ENCODE assay signal across 22 cellular contexts in genomic region chr12:93323625-93324165, GRCh38. TPM values are rescaled to one million over a fixed set of nuclear protein-coding genes. Genes with fewer than 3 reads are reported as not detected.
DNase-seq lines count a peak whose midpoint lies in the region; ATAC-seq, FAIRE-seq and TF ChIP-seq lines count a peak whose summit lies in the region.
"Had no signal": no experiment of that assay in that cellular context is flagged by ENCODE, and none has a peak within 500 bp of the region (broad histone marks: within the 10 kb centered on the region; RNA-seq: fewer than 3 reads in every experiment).

No MANE protein-coding gene starts in this region.

- intact Hi-C loops in activated CD8-positive, alpha-beta T cell treated with anti-CD3 and anti-CD28 coated beads for 36 hours (cut with micrococcal nuclease) = no loop called here
- intact Hi-C loops in K562 (cut with micrococcal nuclease) = no loop called here
- intact Hi-C loops in esophagus squamous epithelium (cut with DNase I) = no loop called here

- WGBS in K562 (ENCODE audit: insufficient coverage, low coverage, missing lambda C conversion rate) = 5% methylated on average over 3 of the region's 3 CpGs
- 60 to 70% methylated on average over 3 of the region's 3 CpGs for WGBS in esophagus squamous epithelium, 2 donors

- no TSS peak for BruUV-seq in K562 (replicated peaks; lab: Mats Ljungman, UMichigan)

- TF ChIP-seq RAD21 in K562 (CRISPR knock-in tag; conservative IDR thresholded peaks at IDR 0.05 in 1 of 2, IDR thresholded peaks at IDR 0.05 in 1 of 2) = no peak

- no peaks in the 10 kb centered on the region for H3K27me3 ChIP-seq in K562 (ENCODE audit: control insufficient read depth in 2 of 2, insufficient read depth in 2 of 2, low read length in 2 of 2)
- no peaks in the 10 kb centered on the region for H3K27me3 ChIP-seq in esophagus squamous epithelium
- H3K27me3 ChIP-seq: hepatocyte, SJSA1 had no signal

- no peak for FAIRE-seq in K562 (lab: Jason Lieb, UNC)
- FAIRE-seq: colon, GM12892, HepG2 had no signal

- TF ChIP-seq CTCF in activated CD8-positive, alpha-beta T cell treated with anti-CD3 and anti-CD28 coated beads for 36 hours (IDR thresholded peaks at IDR 0.05) = no peak
- TF ChIP-seq CTCF in K562 (IDR thresholded peaks at IDR 0.05 in 2 of 3, conservative IDR thresholded peaks at IDR 0.05 in 1 of 3; ENCODE audit: insufficient read depth in 2 of 3, low read depth in 1 of 3, low read length in 3 of 3) = no peak
- no peak for TF ChIP-seq CTCF in neural crest cell (conservative IDR thresholded peaks at IDR 0.05)
- TF ChIP-seq CTCF in glutamatergic neuron (IDR thresholded peaks at IDR 0.05; ENCODE audit: partially characterized antibody, unreplicated experiment) = no peak
- no peak for TF ChIP-seq CTCF in esophagus squamous epithelium (IDR thresholded peaks at IDR 0.05)

- in situ Hi-C loops in K562 (cut with MboI) = no loop called here

- no peaks in the 10 kb centered on the region for H3K27me3 Mint-ChIP-seq in activated CD8-positive, alpha-beta T cell treated with anti-CD3 and anti-CD28 coated beads for 36 hours
- no peaks in the 10 kb centered on the region for H3K27me3 Mint-ChIP-seq in activated CD8-positive, alpha-beta T cell treated with anti-CD3 and anti-CD28 coated beads, Interleukin-2, amount 10 ng/mL, durations not matched to agents 7 days and 5 days (ENCODE audit: low read depth)
- H3K27me3 Mint-ChIP-seq in neural crest cell (ENCODE audit: low read depth) (no peaks in the 10 kb centered on the region), glutamatergic neuron (ENCODE audit: unreplicated experiment) (no peaks in the 10 kb centered on the region)
- H3K27me3 Mint-ChIP-seq: CD4-positive, CD25-positive, alpha-beta regulatory T cell had no signal

- no peaks in the 10 kb centered on the region for H3K9me3 ChIP-seq in K562 (replicated peaks; ENCODE audit: control insufficient read depth, insufficient read depth, low read depth, low read length)
- H3K9me3 ChIP-seq in esophagus squamous epithelium = no peaks in the 10 kb centered on the region
- H3K9me3 ChIP-seq: SJSA1 had no signal

- no peak overlapping the region for H3K27ac ChIP-seq in K562 (ENCODE audit: extremely low read depth, low read depth, low read length)
- H3K27ac ChIP-seq in esophagus squamous epithelium = no peak overlapping the region
- H3K27ac ChIP-seq: 22Rv1, hepatocyte, SJSA1 had no signal

- H4K20me1 ChIP-seq in K562 (replicated peaks; ENCODE audit: control insufficient read depth, insufficient read depth, low read length) = no peaks in the 10 kb centered on the region

- DNase-seq in activated CD8-positive, alpha-beta T cell treated with anti-CD3 and anti-CD28 coated beads for 36 hours = no peak
- DNase-seq in activated CD8-positive, alpha-beta T cell treated with anti-CD3 and anti-CD28 coated beads, Interleukin-2, amount 10 ng/mL, durations not matched to agents 7 days and 5 days = no peak
- DNase-seq in HS-5 (ENCODE audit: low read depth) (peak; percentile 15), K562 (ENCODE audit: extremely low read depth in 1 of 4, low spot score in 3 of 4) (no peak), neural crest cell (ENCODE audit: low read depth, low spot score) (no peak), glutamatergic neuron (no peak), esophagus squamous epithelium (lab: John Stamatoyannopoulos, UW) (no peak)
- DNase-seq: activated CD4-positive, alpha-beta T cell treated with anti-CD3 and anti-CD28 coated beads, Interleukin-2, amount 50 U/mL, for 1 hour; activated T-cell treated with anti-CD3 and anti-CD28 coated beads, Interleukin-2, amount 50 U/mL, for 72 hours; CD4-positive, CD25-positive, alpha-beta regulatory T cell; left colon; NCI-H1105 treated with DMSO at 0.1 percent for 48 hours; NCI-H345; stimulated activated CD4-positive, alpha-beta T cell treated with anti-CD3 and anti-CD28 coated beads, Interleukin-15, amount 100 ng/mL, for 24 hours; substantia nigra had no signal

- H3K4me3 Mint-ChIP-seq in activated CD8-positive, alpha-beta T cell treated with anti-CD3 and anti-CD28 coated beads for 36 hours = no peak overlapping the region
- no peak overlapping the region for H3K4me3 Mint-ChIP-seq in activated CD8-positive, alpha-beta T cell treated with anti-CD3 and anti-CD28 coated beads, Interleukin-2, amount 10 ng/mL, durations not matched to agents 7 days and 5 days
- H3K4me3 Mint-ChIP-seq in neural crest cell (no peak overlapping the region), glutamatergic neuron (ENCODE audit: unreplicated experiment) (no peak overlapping the region)
- H3K4me3 Mint-ChIP-seq: activated T-cell treated with anti-CD3 and anti-CD28 coated beads, Interleukin-2, amount 50 U/mL, for 72 hours; CD4-positive, CD25-positive, alpha-beta regulatory T cell had no signal

- H3K27ac Mint-ChIP-seq in activated CD8-positive, alpha-beta T cell treated with anti-CD3 and anti-CD28 coated beads for 36 hours = no peak overlapping the region
- H3K27ac Mint-ChIP-seq in activated CD8-positive, alpha-beta T cell treated with anti-CD3 and anti-CD28 coated beads, Interleukin-2, amount 10 ng/mL, durations not matched to agents 7 days and 5 days = no peak overlapping the region
- H3K27ac Mint-ChIP-seq in neural crest cell (ENCODE audit: unreplicated experiment) = peak overlapping the region; percentile 0
- no peak overlapping the region for H3K27ac Mint-ChIP-seq in glutamatergic neuron (ENCODE audit: unreplicated experiment)
- H3K27ac Mint-ChIP-seq: activated T-cell treated with anti-CD3 and anti-CD28 coated beads, Interleukin-2, amount 50 U/mL, for 72 hours; CD4-positive, CD25-positive, alpha-beta regulatory T cell had no signal

- peak; percentile 64 for ATAC-seq in activated CD8-positive, alpha-beta T cell treated with anti-CD3 and anti-CD28 coated beads for 36 hours
- ATAC-seq in activated CD8-positive, alpha-beta T cell treated with anti-CD3 and anti-CD28 coated beads, Interleukin-2, amount 10 ng/mL, durations not matched to agents 7 days and 5 days = no peak
- ATAC-seq in K562 (peak; percentile 14; the same call in 2 of the 3 replicates), HG02840 (IDR thresholded peaks at IDR 0.05; ENCODE audit: low FRiP score, unreplicated experiment) (no peak)
- ATAC-seq: activated T-cell treated with anti-CD3 and anti-CD28 coated beads, Interleukin-2, amount 50 U/mL, for 72 hours; HepG2 had no signal

- POLR2A ChIA-PET in activated CD8-positive, alpha-beta T cell treated with anti-CD3 and anti-CD28 coated beads for 36 hours (lab: Charles Lee) = no interaction called here
- POLR2A ChIA-PET in activated CD8-positive, alpha-beta T cell treated with anti-CD3 and anti-CD28 coated beads, Interleukin-2, amount 10 ng/mL, durations not matched to agents 7 days and 5 days (lab: Charles Lee) = no interaction called here
- POLR2A ChIA-PET in K562 (lab: Yijun Ruan, JAX) = interaction anchor here (0.6 to 0.7 kb wide), 2 partner anchors 68 to 96 kb away, joined by 3 to 5 read pairs; no protein-coding TSS in a partner anchor

- peak overlapping the region; percentile 20; the same call in 1 of the 2 replicates for H2AFZ ChIP-seq in K562 (ENCODE audit: low read depth, low read length)
- H2AFZ ChIP-seq: hepatocyte had no signal

- H3K36me3 ChIP-seq in K562 (ENCODE audit: control insufficient read depth, insufficient read depth, low read length) (no peaks in the 10 kb centered on the region), esophagus squamous epithelium (no peaks in the 10 kb centered on the region)
- H3K36me3 ChIP-seq: SJSA1 had no signal

- no peaks in the 10 kb centered on the region for H3K79me2 ChIP-seq in K562 (ENCODE audit: control insufficient read depth, insufficient read depth, low read length)
- H3K79me2 ChIP-seq: hepatocyte had no signal

- CTCF ChIA-PET in activated CD8-positive, alpha-beta T cell treated with anti-CD3 and anti-CD28 coated beads for 36 hours (lab: Charles Lee) = no interaction called here
- CTCF ChIA-PET in activated CD8-positive, alpha-beta T cell treated with anti-CD3 and anti-CD28 coated beads, Interleukin-2, amount 10 ng/mL, durations not matched to agents 7 days and 5 days (lab: Charles Lee) = no interaction called here
- CTCF ChIA-PET in K562 (lab: Yijun Ruan, JAX; ENCODE audit: low intra/inter-chr PET ratio) = no interaction called here

- H3K36me3 Mint-ChIP-seq in activated CD8-positive, alpha-beta T cell treated with anti-CD3 and anti-CD28 coated beads for 36 hours (ENCODE audit: low read depth) = no peaks in the 10 kb centered on the region
- no peaks in the 10 kb centered on the region for H3K36me3 Mint-ChIP-seq in activated CD8-positive, alpha-beta T cell treated with anti-CD3 and anti-CD28 coated beads, Interleukin-2, amount 10 ng/mL, durations not matched to agents 7 days and 5 days (ENCODE audit: low read depth)
- H3K36me3 Mint-ChIP-seq in neural crest cell (ENCODE audit: low read depth) (no peaks in the 10 kb centered on the region), glutamatergic neuron (ENCODE audit: unreplicated experiment) (no peaks in the 10 kb centered on the region)
- H3K36me3 Mint-ChIP-seq: CD4-positive, CD25-positive, alpha-beta regulatory T cell had no signal

- H3K9me1 ChIP-seq in K562 (ENCODE audit: control insufficient read depth, insufficient read depth, low read length) = no peaks in the 10 kb centered on the region

- H3K9ac ChIP-seq in K562 (ENCODE audit: insufficient read depth in 1 of 2, low read depth in 2 of 2, low read length in 2 of 2) = no peak overlapping the region

- TF ChIP-seq POLR2A in K562 (conservative IDR thresholded peaks at IDR 0.05) (no peak), esophagus squamous epithelium (IDR thresholded peaks at IDR 0.05) (no peak)

- H3K4me1 Mint-ChIP-seq in activated CD8-positive, alpha-beta T cell treated with anti-CD3 and anti-CD28 coated beads for 36 hours (ENCODE audit: low read depth) = no peaks in the 10 kb centered on the region
- H3K4me1 Mint-ChIP-seq in activated CD8-positive, alpha-beta T cell treated with anti-CD3 and anti-CD28 coated beads, Interleukin-2, amount 10 ng/mL, durations not matched to agents 7 days and 5 days (ENCODE audit: low read depth) = peaks cover 9% of the 10 kb centered on the region
- H3K4me1 Mint-ChIP-seq in neural crest cell = peaks cover 22% of the 10 kb centered on the region
- H3K4me1 Mint-ChIP-seq in glutamatergic neuron (ENCODE audit: low read depth, unreplicated experiment) = no peaks in the 10 kb centered on the region

- TF ChIP-seq EP300 in K562 (IDR thresholded peaks at IDR 0.05; ENCODE audit: low read length) = no peak

- no peaks in the 10 kb centered on the region for H3K9me3 Mint-ChIP-seq in activated CD8-positive, alpha-beta T cell treated with anti-CD3 and anti-CD28 coated beads for 36 hours
- H3K9me3 Mint-ChIP-seq in activated CD8-positive, alpha-beta T cell treated with anti-CD3 and anti-CD28 coated beads, Interleukin-2, amount 10 ng/mL, durations not matched to agents 7 days and 5 days (ENCODE audit: insufficient read depth) = no peaks in the 10 kb centered on the region
- H3K9me3 Mint-ChIP-seq in neural crest cell (no peaks in the 10 kb centered on the region), glutamatergic neuron (ENCODE audit: unreplicated experiment) (no peaks in the 10 kb centered on the region)
- H3K9me3 Mint-ChIP-seq: activated T-cell treated with anti-CD3 and anti-CD28 coated beads, Interleukin-2, amount 50 U/mL, for 72 hours; CD4-positive, CD25-positive, alpha-beta regulatory T cell had no signal

- H3K4me1 ChIP-seq in K562 (replicated peaks in 1 of 2; ENCODE audit: control insufficient read depth in 2 of 2, insufficient read depth in 2 of 2, low read length in 2 of 2) (peaks cover 0 to 21% of the 10 kb centered on the region in 2 experiments; a peak in 4 of 5 replicates), esophagus squamous epithelium (peaks cover 0 to 3% (median 0%) of the 10 kb centered on the region in 3 donors)

- H3K4me3 ChIP-seq in K562 = no peak overlapping the region
- no peak overlapping the region for H3K4me3 ChIP-seq in esophagus squamous epithelium
- H3K4me3 ChIP-seq: hepatocyte, SJSA1 had no signal

- H3K4me2 ChIP-seq in K562 (ENCODE audit: insufficient read depth, low read length) = no peak overlapping the region
- H3K4me2 ChIP-seq: hepatocyte had no signal

RNA-seq across cellular contexts. Expression of gene NUDT4, which starts 54.0 kb away (rescaled TPM):
- total RNA-seq in activated CD8-positive, alpha-beta T cell treated with anti-CD3 and anti-CD28 coated beads for 36 hours = 10 to 100 TPM; 54.9 to 61.9 TPM
- total RNA-seq in activated CD8-positive, alpha-beta T cell treated with anti-CD3 and anti-CD28 coated beads, Interleukin-2, amount 10 ng/mL, durations not matched to agents 7 days and 5 days = 10 to 100 TPM; 56.3 to 61.0 TPM
- 29.5 and 81.9 TPM in 2 replicates for total RNA-seq in K562 (2011; cell fraction: chromatin; rRNA removed; ENCODE audit: low replicate concordance)
- 29.0 and 33.4 TPM in 2 replicates for total RNA-seq in K562 (2011; cell fraction: nucleolus; rRNA removed)
- 63.9 and 138 TPM in 2 replicates for total RNA-seq in K562 (2011; cell fraction: nucleoplasm; rRNA removed)
- 87.5 and 102 TPM in 2 replicates for total RNA-seq in K562 (2014; rRNA removed)
- total RNA-seq in K562 (2014; rRNA removed; fragmentation: Illumina TruSeq; extraction: Trizol) = 158 and 187 TPM in 2 replicates
- total RNA-seq in K562 (2015; rRNA removed; fragmentation: Illumina TruSeq; extraction: Trizol) = 87.4 and 99.2 TPM in 2 replicates
- total RNA-seq in K562 (2021) = 132 and 147 TPM in 2 replicates
- polyA plus RNA-seq in K562 (2011; rRNA removed) = 112 and 164 TPM in 2 replicates
- 57.9 and 68.4 TPM in 2 replicates for polyA plus RNA-seq in K562 (2011; cell fraction: cytosol; rRNA removed)
- polyA plus RNA-seq in K562 (2011; cell fraction: nucleus; rRNA removed) = 14.0 and 27.3 TPM in 2 replicates
- 64.5 and 88.2 TPM in 2 replicates for polyA plus RNA-seq in K562 (2012)
- polyA plus RNA-seq in K562 (2014; fragmentation: Illumina TruSeq; extraction: Trizol) = 116 and 128 TPM in 2 replicates
- polyA plus RNA-seq in K562 (2014; fragmentation: Nextera tagmentation; extraction: Ambion mirVana) = 10 to 100 TPM; 38.1 to 60.2 TPM
- 84.6 and 94.2 TPM in 2 replicates for polyA plus RNA-seq in K562 (2014; rRNA removed)
- polyA minus RNA-seq in K562 (2011; rRNA and poly(A)+ RNA removed) = 147 and 162 TPM in 2 replicates
- 62.3 and 75.6 TPM in 2 replicates for polyA minus RNA-seq in K562 (2011; cell fraction: cytosol; rRNA and poly(A)+ RNA removed)
- polyA minus RNA-seq in K562 (2011; cell fraction: nucleus; rRNA and poly(A)+ RNA removed) = 27.5 and 37.5 TPM in 2 replicates
- total RNA-seq in neural crest cell = 59.1 and 59.2 TPM in 2 replicates
- 29.5 TPM for total RNA-seq in glutamatergic neuron (ENCODE audit: unreplicated experiment)
- 10 to 100 TPM; 16.0 to 33.8 (median 25.7) TPM for total RNA-seq in esophagus squamous epithelium

Comparison
In these comparisons a context has a peak if more than half of its experiments do, and no peak if none do; other contexts are left out.
1. ATAC-seq: peak in activated CD8-positive, alpha-beta T cell treated with anti-CD3 and anti-CD28 coated beads for 36 hours (single experiment) and K562 (single experiment); none in activated CD8-positive, alpha-beta T cell treated with anti-CD3 and anti-CD28 coated beads, Interleukin-2, amount 10 ng/mL, durations not matched to agents 7 days and 5 days (single experiment) and HG02840 (single experiment).